Comparison of ENCODE assay signal across 8 cellular contexts in the genomic region with DNA sequence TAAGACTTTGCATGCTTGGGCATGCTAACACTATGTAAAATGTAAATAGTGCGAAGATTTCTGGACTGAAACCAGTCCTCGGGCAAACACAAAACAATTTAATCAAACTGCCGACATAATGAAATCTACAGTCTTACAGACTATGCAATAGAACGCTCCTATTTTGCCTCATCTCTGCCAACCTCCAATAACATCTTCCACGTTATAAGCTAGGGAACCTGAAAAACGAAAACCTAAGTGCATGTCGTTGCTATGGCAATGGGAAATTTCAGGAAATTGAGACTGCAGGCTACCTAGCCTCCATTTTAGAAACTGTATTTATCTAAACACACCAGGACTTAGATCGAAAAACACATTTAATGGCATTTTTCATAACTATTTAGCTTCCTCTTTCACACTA. TPM values are rescaled to one million over a fixed set of nuclear protein-coding genes. Genes with fewer than 3 reads are reported as not detected.
DNase-seq lines count a peak whose midpoint lies in the region; ATAC-seq and TF ChIP-seq lines count a peak whose summit lies in the region.

No MANE protein-coding gene starts in this region.

- no peaks in the 10 kb centered on the region for H3K4me1 ChIP-seq in NT2/D1 (ENCODE audit: insufficient read depth, insufficient read length)
- H3K4me1 ChIP-seq in mononuclear cell (ENCODE audit: insufficient read depth, low read length), result peaks cover 27% of the 10 kb centered on the region

- no peaks in the 10 kb centered on the region for H3K27me3 Mint-ChIP-seq in activated naive CD4-positive, alpha-beta T cell treated with anti-CD3 and anti-CD28 coated beads, Interleukin-2, amount 50 U/mL, for 24 hours

- H3K27me3 ChIP-seq in NT2/D1 (ENCODE audit: insufficient read depth, insufficient read length), result no peaks in the 10 kb centered on the region
- no peaks in the 10 kb centered on the region for H3K27me3 ChIP-seq in mononuclear cell (ENCODE audit: insufficient read depth, low read length)

- DNase-seq in activated naive CD4-positive, alpha-beta T cell treated with anti-CD3 and anti-CD28 coated beads, Interleukin-2, amount 50 U/mL, for 16 hours, result no peak
- no peak for DNase-seq in NT2/D1 (ENCODE audit: low read depth, low spot score)
- DNase-seq in choroid plexus epithelial cell (ENCODE audit: low read depth), result peak; percentile 71
- no peak for DNase-seq in stimulated activated CD4-positive, alpha-beta T cell treated with anti-CD3 and anti-CD28 coated beads, Interleukin-15, amount 100 ng/mL, for 24 hours

- H3K4me3 ChIP-seq in NT2/D1 (ENCODE audit: insufficient read length, low read depth) (peak overlapping the region; percentile 88), choroid plexus epithelial cell (ENCODE audit: low read depth, low read length) (peak overlapping the region; percentile 86), mononuclear cell (ENCODE audit: low read length) (peak overlapping the region; percentile 94)

- peaks cover 21% of the 10 kb centered on the region for H3K36me3 Mint-ChIP-seq in activated naive CD4-positive, alpha-beta T cell treated with anti-CD3 and anti-CD28 coated beads, Interleukin-2, amount 50 U/mL, for 24 hours

- H3K27ac Mint-ChIP-seq in activated naive CD4-positive, alpha-beta T cell treated with anti-CD3 and anti-CD28 coated beads, Interleukin-2, amount 50 U/mL, for 24 hours, result peak overlapping the region; percentile 100

- H3K9me3 ChIP-seq in NT2/D1 (ENCODE audit: insufficient read depth, low read length), result no peaks in the 10 kb centered on the region
- H3K9me3 ChIP-seq in mononuclear cell (ENCODE audit: low read depth, low read length), result no peaks in the 10 kb centered on the region

- ATAC-seq in GM19324 (IDR thresholded peaks at IDR 0.05; ENCODE audit: low FRiP score, unreplicated experiment), result no peak
- ATAC-seq in GM19035 (IDR thresholded peaks at IDR 0.05; ENCODE audit: unreplicated experiment), result no peak

- H3K9me3 Mint-ChIP-seq in activated naive CD4-positive, alpha-beta T cell treated with anti-CD3 and anti-CD28 coated beads, Interleukin-2, amount 50 U/mL, for 24 hours, result no peaks in the 10 kb centered on the region

- no peak for TF ChIP-seq CTCF in choroid plexus epithelial cell (conservative IDR thresholded peaks at IDR 0.05; ENCODE audit: low read depth, low read length)

- peak overlapping the region; percentile 86 for H3K9ac ChIP-seq in NT2/D1 (ENCODE audit: insufficient read length, low read depth)

- H3K4me1 Mint-ChIP-seq in activated naive CD4-positive, alpha-beta T cell treated with anti-CD3 and anti-CD28 coated beads, Interleukin-2, amount 50 U/mL, for 24 hours, result peaks cover 60% of the 10 kb centered on the region

- H3K4me3 Mint-ChIP-seq in activated naive CD4-positive, alpha-beta T cell treated with anti-CD3 and anti-CD28 coated beads, Interleukin-2, amount 50 U/mL, for 24 hours, result peak overlapping the region; percentile 97

- H3K36me3 ChIP-seq in NT2/D1 (ENCODE audit: insufficient read depth, insufficient read length, low read length), result peaks cover 16% of the 10 kb centered on the region

RNA-seq across cellular contexts. Expression of a gene that starts 1.1 kb away (rescaled TPM):
- 5.2 TPM for total RNA-seq in mononuclear cell
